15 cellular contexts compared by ENCODE assay signal in genomic region chr13:40024578-40024952, GRCh38.
DNase-seq lines count a peak whose midpoint lies in the region; ATAC-seq and TF ChIP-seq lines count a peak whose summit lies in the region.
"Had no signal": no experiment of that assay in that cellular context is flagged by ENCODE, and none has a peak within 500 bp of the region (broad histone marks: within the 10 kb centered on the region; RNA-seq: fewer than 3 reads in every experiment).

No MANE protein-coding gene starts in this region.

- TF ChIP-seq CTCF in activated CD8-positive, alpha-beta T cell treated with anti-CD3 and anti-CD28 coated beads for 36 hours (IDR thresholded peaks at IDR 0.05): no peak

- peaks cover 8% of the 10 kb centered on the region for H3K36me3 Mint-ChIP-seq in activated CD8-positive, alpha-beta T cell treated with anti-CD3 and anti-CD28 coated beads for 36 hours (ENCODE audit: low read depth)
- H3K36me3 Mint-ChIP-seq in activated CD8-positive, alpha-beta T cell treated with anti-CD3 and anti-CD28 coated beads, Interleukin-2, amount 10 ng/mL, durations not matched to agents 7 days and 5 days (ENCODE audit: low read depth): peaks cover 6% of the 10 kb centered on the region
- H3K36me3 Mint-ChIP-seq in stimulated activated naive CD8-positive, alpha-beta T cell treated with anti-CD3 and anti-CD28 coated beads, Interleukin-15, Interleukin-2, amounts not matched to agents 100 ng/mL and 50 ng/mL, for 24 hours (ENCODE audit: low read depth): peaks cover 7% of the 10 kb centered on the region

- no peak for DNase-seq in activated CD8-positive, alpha-beta T cell treated with anti-CD3 and anti-CD28 coated beads for 36 hours
- DNase-seq in activated CD8-positive, alpha-beta T cell treated with anti-CD3 and anti-CD28 coated beads, Interleukin-2, amount 10 ng/mL, durations not matched to agents 7 days and 5 days: no peak
- no peak for DNase-seq in stimulated activated naive CD8-positive, alpha-beta T cell treated with anti-CD3 and anti-CD28 coated beads, Interleukin-15, Interleukin-2, amounts not matched to agents 100 U/mL and 50 U/mL, for 24 hours
- DNase-seq in iris pigment epithelial cell (ENCODE audit: low read depth) (peak; percentile 71), nucleus accumbens (lab: John Stamatoyannopoulos, UW) (no peak)
- DNase-seq: AML-193; CD4-positive, alpha-beta T cell; DMS79; NCI-H1105 treated with DMSO at 0.1 percent for 48 hours; NCI-H187; NCI-H69; NK-92 treated with Interleukin-12 subunit alpha and Interleukin-12 subunit beta, amount 100 ng/mL, for 24 hours; OCI-M1 had no signal

- ATAC-seq in activated CD8-positive, alpha-beta T cell treated with anti-CD3 and anti-CD28 coated beads for 36 hours: no peak
- no peak for ATAC-seq in activated CD8-positive, alpha-beta T cell treated with anti-CD3 and anti-CD28 coated beads, Interleukin-2, amount 10 ng/mL, durations not matched to agents 7 days and 5 days
- ATAC-seq in stimulated activated naive CD8-positive, alpha-beta T cell treated with anti-CD3 and anti-CD28 coated beads, Interleukin-15, Interleukin-2, amounts not matched to agents 100 U/mL and 50 U/mL, for 24 hours: no peak
- no peak for ATAC-seq in HG03571 (IDR thresholded peaks at IDR 0.05; ENCODE audit: unreplicated experiment)

- intact Hi-C loops in activated CD8-positive, alpha-beta T cell treated with anti-CD3 and anti-CD28 coated beads for 36 hours (cut with micrococcal nuclease): no loop called here

- peaks cover 11% of the 10 kb centered on the region for H3K9me3 Mint-ChIP-seq in activated CD8-positive, alpha-beta T cell treated with anti-CD3 and anti-CD28 coated beads for 36 hours
- peaks cover 4% of the 10 kb centered on the region for H3K9me3 Mint-ChIP-seq in activated CD8-positive, alpha-beta T cell treated with anti-CD3 and anti-CD28 coated beads, Interleukin-2, amount 10 ng/mL, durations not matched to agents 7 days and 5 days (ENCODE audit: insufficient read depth)
- H3K9me3 Mint-ChIP-seq in stimulated activated naive CD8-positive, alpha-beta T cell treated with anti-CD3 and anti-CD28 coated beads, Interleukin-15, Interleukin-2, amounts not matched to agents 100 ng/mL and 50 ng/mL, for 24 hours: peaks cover 11% of the 10 kb centered on the region

- peaks cover 5% of the 10 kb centered on the region for H3K27me3 Mint-ChIP-seq in activated CD8-positive, alpha-beta T cell treated with anti-CD3 and anti-CD28 coated beads for 36 hours
- H3K27me3 Mint-ChIP-seq in activated CD8-positive, alpha-beta T cell treated with anti-CD3 and anti-CD28 coated beads, Interleukin-2, amount 10 ng/mL, durations not matched to agents 7 days and 5 days (ENCODE audit: low read depth): peaks cover 18% of the 10 kb centered on the region
- H3K27me3 Mint-ChIP-seq in stimulated activated naive CD8-positive, alpha-beta T cell treated with anti-CD3 and anti-CD28 coated beads, Interleukin-15, Interleukin-2, amounts not matched to agents 100 ng/mL and 50 ng/mL, for 24 hours: no peaks in the 10 kb centered on the region
- H3K27me3 Mint-ChIP-seq: CD4-positive, alpha-beta T cell had no signal

- POLR2A ChIA-PET in activated CD8-positive, alpha-beta T cell treated with anti-CD3 and anti-CD28 coated beads for 36 hours (lab: Charles Lee): no interaction called here
- POLR2A ChIA-PET in activated CD8-positive, alpha-beta T cell treated with anti-CD3 and anti-CD28 coated beads, Interleukin-2, amount 10 ng/mL, durations not matched to agents 7 days and 5 days (lab: Charles Lee): interaction anchor here (0.7 kb wide), 1 partner anchor 297 kb away, joined by 3 read pairs; no protein-coding TSS in a partner anchor

- H3K27ac Mint-ChIP-seq in activated CD8-positive, alpha-beta T cell treated with anti-CD3 and anti-CD28 coated beads for 36 hours: peak overlapping the region; percentile 38
- no peak overlapping the region for H3K27ac Mint-ChIP-seq in activated CD8-positive, alpha-beta T cell treated with anti-CD3 and anti-CD28 coated beads, Interleukin-2, amount 10 ng/mL, durations not matched to agents 7 days and 5 days
- peak overlapping the region; percentile 85 for H3K27ac Mint-ChIP-seq in stimulated activated naive CD8-positive, alpha-beta T cell treated with anti-CD3 and anti-CD28 coated beads, Interleukin-15, Interleukin-2, amounts not matched to agents 100 ng/mL and 50 ng/mL, for 24 hours
- H3K27ac Mint-ChIP-seq: CD4-positive, alpha-beta T cell had no signal

- CTCF ChIA-PET in activated CD8-positive, alpha-beta T cell treated with anti-CD3 and anti-CD28 coated beads for 36 hours (lab: Charles Lee): interaction anchor here (1.5 to 2.5 kb wide), 3 partner anchors 69 to 163 kb away, joined by 4 to 8 read pairs (median 6); no protein-coding TSS in a partner anchor
- CTCF ChIA-PET in activated CD8-positive, alpha-beta T cell treated with anti-CD3 and anti-CD28 coated beads, Interleukin-2, amount 10 ng/mL, durations not matched to agents 7 days and 5 days (lab: Charles Lee): no interaction called here

- peaks cover 40% of the 10 kb centered on the region for H3K4me1 Mint-ChIP-seq in activated CD8-positive, alpha-beta T cell treated with anti-CD3 and anti-CD28 coated beads for 36 hours (ENCODE audit: low read depth)
- peaks cover 32% of the 10 kb centered on the region for H3K4me1 Mint-ChIP-seq in activated CD8-positive, alpha-beta T cell treated with anti-CD3 and anti-CD28 coated beads, Interleukin-2, amount 10 ng/mL, durations not matched to agents 7 days and 5 days (ENCODE audit: low read depth)
- H3K4me1 Mint-ChIP-seq in stimulated activated naive CD8-positive, alpha-beta T cell treated with anti-CD3 and anti-CD28 coated beads, Interleukin-15, Interleukin-2, amounts not matched to agents 100 ng/mL and 50 ng/mL, for 24 hours (ENCODE audit: low read depth): peaks cover 52% of the 10 kb centered on the region

- H3K4me3 Mint-ChIP-seq in activated CD8-positive, alpha-beta T cell treated with anti-CD3 and anti-CD28 coated beads for 36 hours: no peak overlapping the region
- no peak overlapping the region for H3K4me3 Mint-ChIP-seq in activated CD8-positive, alpha-beta T cell treated with anti-CD3 and anti-CD28 coated beads, Interleukin-2, amount 10 ng/mL, durations not matched to agents 7 days and 5 days
- H3K4me3 Mint-ChIP-seq in stimulated activated naive CD8-positive, alpha-beta T cell treated with anti-CD3 and anti-CD28 coated beads, Interleukin-15, Interleukin-2, amounts not matched to agents 100 ng/mL and 50 ng/mL, for 24 hours: no peak overlapping the region
- H3K4me3 Mint-ChIP-seq: CD4-positive, alpha-beta T cell had no signal
